ENCODE assay signal across 13 cellular contexts in the genomic region with DNA sequence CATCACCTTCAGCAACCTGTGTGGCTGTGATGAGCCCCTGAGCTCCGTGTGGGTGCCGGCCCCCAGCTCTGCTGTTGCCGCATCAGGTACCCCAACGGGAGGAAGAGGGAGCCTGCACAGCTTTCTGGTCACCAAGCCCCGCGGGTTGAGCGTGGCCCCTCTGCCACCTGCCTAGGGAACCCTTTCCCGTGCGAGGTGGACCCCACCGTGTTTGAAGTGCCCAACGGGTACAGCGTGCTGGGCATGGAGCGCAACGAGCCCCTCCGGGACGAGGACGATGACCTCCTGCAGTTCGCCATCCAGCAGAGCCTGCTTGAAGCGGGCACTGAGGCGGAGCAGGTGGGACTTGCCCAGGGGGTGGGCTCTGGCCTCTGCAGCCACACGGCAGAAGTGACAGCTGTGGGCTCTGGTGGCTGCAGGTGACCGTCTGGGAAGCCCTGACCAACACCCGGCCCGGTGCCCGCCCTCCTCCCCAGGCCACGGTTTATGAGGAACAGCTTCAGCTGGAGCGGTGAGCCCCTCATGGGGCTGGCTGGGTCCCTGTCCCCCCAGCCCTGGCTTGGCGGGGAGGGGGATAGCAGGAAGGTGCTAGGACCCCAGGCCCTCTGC. TPM values are rescaled to one million over a fixed set of nuclear protein-coding genes. Genes with fewer than 3 reads are reported as not detected.
DNase-seq lines count a peak whose midpoint lies in the region; ATAC-seq, FAIRE-seq and TF ChIP-seq lines count a peak whose summit lies in the region.
"Had no signal": no experiment of that assay in that cellular context is flagged by ENCODE, and none has a peak within 500 bp of the region (broad histone marks: within the 10 kb centered on the region; RNA-seq: fewer than 3 reads in every experiment).

No MANE protein-coding gene starts in this region.

- H3K27ac ChIP-seq in H1 (ENCODE audit: low read depth, low read length) = no peak overlapping the region
- H3K27ac ChIP-seq in right lobe of liver = no peak overlapping the region
- H3K27ac ChIP-seq in substantia nigra (ENCODE audit: low read depth, low read length, poor library complexity, severe bottlenecking) = peak overlapping the region; percentile 84
- H3K27ac ChIP-seq: foreskin keratinocyte had no signal

- intact Hi-C loops in right lobe of liver (cut with DNase I) = no loop called here

- TF ChIP-seq EP300 in H1 (IDR thresholded peaks at IDR 0.05; ENCODE audit: borderline replicate concordance in 1 of 2, low read depth in 2 of 2, low read length in 2 of 2) = no peak

- no peak for TF ChIP-seq POLR2A in H1 (IDR thresholded peaks at IDR 0.05; ENCODE audit: control extremely low read depth in 1 of 2, low read depth in 2 of 2, low read length in 2 of 2)
- TF ChIP-seq POLR2A in right lobe of liver (IDR thresholded peaks at IDR 0.05) = no peak

- peak; percentile 28 for DNase-seq in activated CD4-positive, CD25-positive, alpha-beta regulatory T cell treated with anti-CD3 and anti-CD28 coated beads, Interleukin-2, amount 50 U/mL, for 72 hours
- DNase-seq in H1 (ENCODE audit: low read depth in 1 of 2, low spot score in 2 of 2) = no peak
- peak in 2 of 3 donors; percentile 50 to 57 for DNase-seq in right lobe of liver
- no peak for DNase-seq in substantia nigra (lab: John Stamatoyannopoulos, UW)
- no peak for DNase-seq in activated CD4-positive, alpha-beta T cell treated with anti-CD3 and anti-CD28 coated beads for 48 hours
- no peak for DNase-seq in NCI-H446 treated with DMSO at 0.1 percent for 48 hours (lab: John Stamatoyannopoulos, UW)
- DNase-seq: 8988T; activated CD4-positive, alpha-beta T cell treated with anti-CD3 and anti-CD28 coated beads, Interleukin-2, amount 50 U/mL, for 1 hour; NCI-H1048 had no signal

- no peak overlapping the region; the same call in 1 of the 2 replicates for H3K18ac ChIP-seq in H1 (ENCODE audit: extremely low read depth, low read length)

- TF ChIP-seq CTCF in H1 (IDR thresholded peaks at IDR 0.05; ENCODE audit: control extremely low read depth in 1 of 3, insufficient read depth in 1 of 3, low read depth in 1 of 3, low read length in 3 of 3) = no peak
- TF ChIP-seq CTCF in right lobe of liver (IDR thresholded peaks at IDR 0.05) = no peak

- CTCF ChIA-PET in H1 (lab: Charles Lee; ENCODE audit: partially characterized antibody) = interaction anchor here (1.0 to 4.8 kb wide), 8 partner anchors 10 to 248 kb away, joined by 3 to 33 read pairs (median 5); a partner anchor contains a TSS

- peaks cover 0 to 14% (median 7%) of the 10 kb centered on the region in 4 experiments; a peak in 3 of 8 replicates for H3K36me3 ChIP-seq in H1 (ENCODE audit: control insufficient read depth in 2 of 4, insufficient read depth in 4 of 4, low read length in 3 of 4)
- peaks cover 0 to 11% (median 3%) of the 10 kb centered on the region in 4 donors for H3K36me3 ChIP-seq in right lobe of liver

- H3K23me2 ChIP-seq in H1 (ENCODE audit: low read depth, low read length) = peaks cover 19% of the 10 kb centered on the region; the same call in 1 of the 2 replicates

- H3K79me1 ChIP-seq in H1 (ENCODE audit: low read depth, low read length) = no peaks in the 10 kb centered on the region; the same call in 1 of the 2 replicates

- no peaks in the 10 kb centered on the region for H3K79me2 ChIP-seq in H1 (ENCODE audit: control insufficient read depth in 1 of 2, insufficient read depth in 2 of 2, low read length in 2 of 2)

- H3K23ac ChIP-seq in H1 (ENCODE audit: insufficient read length) = no peak overlapping the region

- H3K56ac ChIP-seq in H1 (replicated peaks; ENCODE audit: insufficient read length, low read depth, low read length) = no peak overlapping the region

- 95% methylated on average over 18 of the region's 28 CpGs; no CpG with 5 or more reads in 1 of the 2 experiments for WGBS in H1 (ENCODE audit: extremely low coverage in 1 of 2, insufficient coverage in 1 of 2, insufficient read length in 1 of 2, insufficient replicate concordance in 2 of 2, low coverage in 1 of 2, low lambda C conversion rate in 2 of 2, missing lambda C conversion rate in 1 of 2), 2 experiments
- 90% methylated on average over 2 of the region's 28 CpGs for WGBS in right lobe of liver (ENCODE audit: insufficient coverage, low coverage, low lambda C conversion rate, missing lambda C conversion rate)

- H3K9ac ChIP-seq in H1 (replicated peaks in 1 of 4; ENCODE audit: extremely low read depth in 1 of 4, low read depth in 3 of 4, low read length in 3 of 4) = no peak overlapping the region

- POLR2A ChIA-PET in H1 (lab: Charles Lee; ENCODE audit: partially characterized antibody) = interaction anchor here (0.6 to 9.7 kb wide), 6 partner anchors 10 to 61 kb away, joined by 3 to 106 read pairs (median 7); a partner anchor contains a TSS

- H2BK5ac ChIP-seq in H1 (ENCODE audit: low read depth, low read length) = no peak overlapping the region

- H3K27me3 ChIP-seq in H1 (replicated peaks in 1 of 4; ENCODE audit: control insufficient read depth in 3 of 4, extremely low read depth in 1 of 4, insufficient read depth in 3 of 4, low read length in 3 of 4) (peaks cover 0 to 11% (median 7%) of the 10 kb centered on the region in 4 experiments; a peak in 5 of 7 replicates), right lobe of liver (no peaks in the 10 kb centered on the region)
- H3K27me3 ChIP-seq: foreskin keratinocyte had no signal

- no peak overlapping the region for H2AFZ ChIP-seq in H1 (ENCODE audit: low read length)

- peak overlapping the region in 3 of 4 experiments; percentile 8 to 94 (median 26); a peak in 2 of 8 replicates for H3K4me3 ChIP-seq in H1 (ENCODE audit: extremely low read depth in 1 of 4, insufficient read depth in 2 of 4, low read depth in 3 of 4, low read length in 4 of 4)
- H3K4me3 ChIP-seq in right lobe of liver = no peak overlapping the region

- no peak overlapping the region for H4K8ac ChIP-seq in H1 (ENCODE audit: extremely low read depth, insufficient read depth, low read length)

- H4K5ac ChIP-seq in H1 (ENCODE audit: insufficient read length, low read depth, low read length) = no peak overlapping the region

- H3K9me3 ChIP-seq in H1 (ENCODE audit: insufficient read depth in 2 of 2, low read depth in 1 of 2, low read length in 1 of 2) (no peaks in the 10 kb centered on the region), right lobe of liver (no peaks in the 10 kb centered on the region)

- ATAC-seq in activated CD4-positive, CD25-positive, alpha-beta regulatory T cell treated with anti-CD3 and anti-CD28 coated beads, Interleukin-2, amount 50 U/mL, for 24 hours = no peak
- ATAC-seq in right lobe of liver (no peak), GM21381 (IDR thresholded peaks at IDR 0.05; ENCODE audit: unreplicated experiment) (no peak)

- H4K20me1 ChIP-seq in H1 (replicated peaks in 1 of 2; ENCODE audit: control insufficient read depth in 1 of 2, insufficient read depth in 2 of 2, low read length in 2 of 2) = peaks cover 0 to 11% of the 10 kb centered on the region in 2 experiments

- no peak overlapping the region for H3K14ac ChIP-seq in H1 (ENCODE audit: insufficient read length)

- peaks cover 0 to 20% (median 16%) of the 10 kb centered on the region in 4 experiments; a peak in 5 of 7 replicates for H3K4me1 ChIP-seq in H1 (replicated peaks in 1 of 4; ENCODE audit: control insufficient read depth in 3 of 4, insufficient read depth in 4 of 4, low read length in 3 of 4)
- peaks cover 0 to 22% (median 8%) of the 10 kb centered on the region in 4 donors for H3K4me1 ChIP-seq in right lobe of liver
- H3K4me1 ChIP-seq: foreskin keratinocyte had no signal

- no peak overlapping the region for H2BK12ac ChIP-seq in H1 (ENCODE audit: low read depth, low read length)

- no peak overlapping the region for H2BK15ac ChIP-seq in H1 (ENCODE audit: low read length)

- H2BK20ac ChIP-seq in H1 (ENCODE audit: low read length) = no peak overlapping the region

- peak overlapping the region; percentile 81 to 85 for H3K4me2 ChIP-seq in H1 (ENCODE audit: insufficient read depth in 1 of 2, low read depth in 2 of 2, low read length in 2 of 2)

- TF ChIP-seq RAD21 in H1 (IDR thresholded peaks at IDR 0.05 in 1 of 2, conservative IDR thresholded peaks at IDR 0.05 in 1 of 2; ENCODE audit: low read depth in 2 of 2, low read length in 2 of 2) = no peak

- H2BK120ac ChIP-seq in H1 (replicated peaks; ENCODE audit: low read depth, low read length) = no peak overlapping the region

- H2AK5ac ChIP-seq in H1 (ENCODE audit: low read depth, low read length) = no peak overlapping the region

- H3K4ac ChIP-seq in H1 (replicated peaks; ENCODE audit: insufficient read length, low read depth, low read length) = no peak overlapping the region

- no peak overlapping the region for H4K91ac ChIP-seq in H1 (replicated peaks; ENCODE audit: insufficient read length, low read length)

- FAIRE-seq in H1 (lab: Jason Lieb, UNC) = no peak
- FAIRE-seq: small intestine had no signal

RNA-seq across cellular contexts. Expression of a gene that starts 1.9 kb away (rescaled TPM):
- total RNA-seq in H1 (2021; fragmentation: NEBNext Ultra II Directional; extraction: Animal tissue kit (Norgen Biotek cat#: 25700)) = 19.8 and 23.6 TPM in 2 replicates
- 16.9 and 23.6 TPM in 2 replicates for polyA plus RNA-seq in H1 (2011; rRNA removed)
- 19.8 TPM for polyA plus RNA-seq in H1 (2011; cell fraction: cytosol; rRNA removed)
- polyA plus RNA-seq in H1 (2011; cell fraction: nucleus; rRNA removed) = 80.6 TPM
- polyA plus RNA-seq in H1 (2012, experiment 1 of 2) = 23.8 to 38.6 TPM (median 31.8 TPM) in 4 replicates
- 16.9 TPM for polyA plus RNA-seq in H1 (2012, experiment 2 of 2)
- polyA plus RNA-seq in H1 (2013, experiment 1 of 2) = 49.3 TPM
- 53.9 TPM for polyA plus RNA-seq in H1 (2013, experiment 2 of 2)
- 6.9 and 9.6 TPM in 2 replicates for polyA minus RNA-seq in H1 (2011; rRNA and poly(A)+ RNA removed)
- polyA minus RNA-seq in H1 (2011; cell fraction: cytosol; rRNA and poly(A)+ RNA removed) = 12.3 TPM
- 14.5 TPM for polyA minus RNA-seq in H1 (2011; cell fraction: nucleus; rRNA and poly(A)+ RNA removed)
- 10 to 100 TPM; 10.9 to 17.9 (median 14.5) TPM for total RNA-seq in right lobe of liver

RNA-seq across cellular contexts. Expression of a gene that starts 12.3 kb away (rescaled TPM):
- total RNA-seq in H1 (2021; fragmentation: NEBNext Ultra II Directional; extraction: Animal tissue kit (Norgen Biotek cat#: 25700)) = 24.9 and 29.2 TPM in 2 replicates
- polyA plus RNA-seq in H1 (2011; rRNA removed) = 26.5 and 35.5 TPM in 2 replicates
- polyA plus RNA-seq in H1 (2011; cell fraction: cytosol; rRNA removed) = 30.2 TPM
- 98.7 TPM for polyA plus RNA-seq in H1 (2011; cell fraction: nucleus; rRNA removed)
- 21.2 to 24.2 TPM (median 22.8 TPM) in 4 replicates for polyA plus RNA-seq in H1 (2012, experiment 1 of 2)
- 16.4 TPM for polyA plus RNA-seq in H1 (2012, experiment 2 of 2)
- polyA plus RNA-seq in H1 (2013, experiment 1 of 2) = 18.6 TPM
- polyA plus RNA-seq in H1 (2013, experiment 2 of 2) = 19.3 TPM
- 10.0 and 14.3 TPM in 2 replicates for polyA minus RNA-seq in H1 (2011; rRNA and poly(A)+ RNA removed)
- polyA minus RNA-seq in H1 (2011; cell fraction: cytosol; rRNA and poly(A)+ RNA removed) = 10.9 TPM
- polyA minus RNA-seq in H1 (2011; cell fraction: nucleus; rRNA and poly(A)+ RNA removed) = 36.1 TPM
- 10 to 100 TPM in 4 of 6 experiments, 1 to 10 TPM in 2; 7.7 to 14.1 (median 10.4) TPM for total RNA-seq in right lobe of liver

RNA-seq across cellular contexts. Expression of a gene that starts 35.1 kb away (rescaled TPM):
- total RNA-seq in H1 (2021; fragmentation: NEBNext Ultra II Directional; extraction: Animal tissue kit (Norgen Biotek cat#: 25700)) = 47.3 and 51.4 TPM in 2 replicates
- polyA plus RNA-seq in H1 (2011; rRNA removed) = 49.7 and 67.8 TPM in 2 replicates
- polyA plus RNA-seq in H1 (2011; cell fraction: cytosol; rRNA removed) = 45.7 TPM
- 154 TPM for polyA plus RNA-seq in H1 (2011; cell fraction: nucleus; rRNA removed)
- polyA plus RNA-seq in H1 (2012, experiment 1 of 2) = 40.2 to 61.0 TPM (median 51.5 TPM) in 4 replicates
- 42.4 TPM for polyA plus RNA-seq in H1 (2012, experiment 2 of 2)
- 24.9 TPM for polyA plus RNA-seq in H1 (2013, experiment 1 of 2)
- polyA plus RNA-seq in H1 (2013, experiment 2 of 2) = 26.2 TPM
- 27.8 and 44.3 TPM in 2 replicates for polyA minus RNA-seq in H1 (2011; rRNA and poly(A)+ RNA removed)
- 37.5 TPM for polyA minus RNA-seq in H1 (2011; cell fraction: cytosol; rRNA and poly(A)+ RNA removed)
- polyA minus RNA-seq in H1 (2011; cell fraction: nucleus; rRNA and poly(A)+ RNA removed) = 57.3 TPM
- 10 to 100 TPM; 24.5 to 43.9 (median 28.5) TPM for total RNA-seq in right lobe of liver

RNA-seq across cellular contexts. Expression of a gene that starts 51.9 kb away (rescaled TPM):
- 18.5 and 21.2 TPM in 2 replicates for total RNA-seq in H1 (2021; fragmentation: NEBNext Ultra II Directional; extraction: Animal tissue kit (Norgen Biotek cat#: 25700))
- polyA plus RNA-seq in H1 (2011; rRNA removed) = 46.7 and 72.0 TPM in 2 replicates
- polyA plus RNA-seq in H1 (2011; cell fraction: cytosol; rRNA removed) = 40.6 TPM
- polyA plus RNA-seq in H1 (2011; cell fraction: nucleus; rRNA removed) = 35.3 TPM
- 18.8 to 31.5 TPM (median 27.6 TPM) in 4 replicates for polyA plus RNA-seq in H1 (2012, experiment 1 of 2)
- polyA plus RNA-seq in H1 (2012, experiment 2 of 2) = 33.8 TPM
- polyA plus RNA-seq in H1 (2013, experiment 1 of 2) = 25.0 TPM
- 25.1 TPM for polyA plus RNA-seq in H1 (2013, experiment 2 of 2)
- 6.8 and 7.2 TPM in 2 replicates for polyA minus RNA-seq in H1 (2011; rRNA and poly(A)+ RNA removed)
- polyA minus RNA-seq in H1 (2011; cell fraction: cytosol; rRNA and poly(A)+ RNA removed) = 12.2 TPM
- polyA minus RNA-seq in H1 (2011; cell fraction: nucleus; rRNA and poly(A)+ RNA removed) = 11.0 TPM
- total RNA-seq in right lobe of liver = 100 to 1,000 TPM in 2 of 6 experiments, 10 to 100 TPM in 4; 70.5 to 216 (median 97.9) TPM

Comparison
In these comparisons a context has a peak if more than half of its experiments do, and no peak if none do; other contexts are left out.
1. DNase-seq: peak in activated CD4-positive, CD25-positive, alpha-beta regulatory T cell treated with anti-CD3 and anti-CD28 coated beads, Interleukin-2, amount 50 U/mL, for 72 hours (single experiment) and right lobe of liver (2 of 3); none in H1 (0 of 2), substantia nigra (0 of 49), activated CD4-positive, alpha-beta T cell treated with anti-CD3 and anti-CD28 coated beads for 48 hours (single experiment) and NCI-H446 treated with DMSO at 0.1 percent for 48 hours (single experiment).
2. H3K4me3 ChIP-seq: peak in H1 (3 of 4); none in right lobe of liver (0 of 3).